In genomic region chr7:142788303-142789286, GRCh38 we compare ENCODE assay signal across 19 cellular contexts. TPM values are rescaled to one million over a fixed set of nuclear protein-coding genes. Genes with fewer than 3 reads are reported as not detected.
DNase-seq lines count a peak whose midpoint lies in the region; ATAC-seq, FAIRE-seq and TF ChIP-seq lines count a peak whose summit lies in the region.
"Had no signal": no experiment of that assay in that cellular context is flagged by ENCODE, and none has a peak within 500 bp of the region (broad histone marks: within the 10 kb centered on the region; RNA-seq: fewer than 3 reads in every experiment).

No MANE protein-coding gene starts in this region.

- no peaks in the 10 kb centered on the region for H4K20me1 ChIP-seq in H1 (replicated peaks in 1 of 2; ENCODE audit: control insufficient read depth in 1 of 2, insufficient read depth in 2 of 2, low read length in 2 of 2)

- no peak overlapping the region for H3K56ac ChIP-seq in H1 (replicated peaks; ENCODE audit: insufficient read length, low read depth, low read length)

- peak overlapping the region; percentile 100 for H3K4me3 Mint-ChIP-seq in activated CD8-positive, alpha-beta T cell treated with anti-CD3 and anti-CD28 coated beads for 36 hours
- peak overlapping the region; percentile 79 to 95 for H3K4me3 Mint-ChIP-seq in stimulated activated naive CD8-positive, alpha-beta T cell treated with anti-CD3 and anti-CD28 coated beads, Interleukin-15, amount 100 ng/mL, for 72 hours

- WGBS in H1 (ENCODE audit: extremely low coverage in 1 of 2, insufficient coverage in 1 of 2, insufficient read length in 1 of 2, insufficient replicate concordance in 2 of 2, low coverage in 1 of 2, low lambda C conversion rate in 2 of 2, missing lambda C conversion rate in 1 of 2), 2 experiments: 88% methylated on average over 10 of the region's 10 CpGs; no CpG with 5 or more reads in 1 of the 2 experiments
- 84% methylated on average over 10 of the region's 10 CpGs for WGBS in esophagus muscularis mucosa

- no peak overlapping the region for H2BK20ac ChIP-seq in H1 (ENCODE audit: low read length)

- H3K9ac ChIP-seq in H1 (replicated peaks in 1 of 4; ENCODE audit: extremely low read depth in 1 of 4, low read depth in 3 of 4, low read length in 3 of 4): no peak overlapping the region

- H2BK5ac ChIP-seq in H1 (ENCODE audit: low read depth, low read length): 0 out of 2 replicates have a peak overlapping the region, but pooled peaks have one; percentile 12

- H3K9me3 ChIP-seq in H1 (ENCODE audit: insufficient read depth in 2 of 2, low read depth in 1 of 2, low read length in 1 of 2) (no peaks in the 10 kb centered on the region), esophagus muscularis mucosa (no peaks in the 10 kb centered on the region)
- H3K9me3 ChIP-seq: stomach had no signal

- intact Hi-C loops in activated CD8-positive, alpha-beta T cell treated with anti-CD3 and anti-CD28 coated beads for 36 hours (cut with micrococcal nuclease): no loop called here
- intact Hi-C loops in esophagus muscularis mucosa (cut with DNase I): loop anchor here (10.0 kb wide), 1 partner anchor 254 kb away; no protein-coding TSS in a partner anchor

- no peak overlapping the region for H2AFZ ChIP-seq in H1 (ENCODE audit: low read length)
- H2AFZ ChIP-seq: hepatocyte, PC-9 had no signal

- no peak overlapping the region for H4K91ac ChIP-seq in H1 (replicated peaks; ENCODE audit: insufficient read length, low read length)

- TF ChIP-seq POLR2A in H1 (IDR thresholded peaks at IDR 0.05; ENCODE audit: control extremely low read depth in 1 of 2, low read depth in 2 of 2, low read length in 2 of 2) (no peak), esophagus muscularis mucosa (IDR thresholded peaks at IDR 0.05; ENCODE audit: low read depth) (no peak)

- TF ChIP-seq CTCF in activated CD8-positive, alpha-beta T cell treated with anti-CD3 and anti-CD28 coated beads for 36 hours (IDR thresholded peaks at IDR 0.05): no peak
- TF ChIP-seq CTCF in H1 (IDR thresholded peaks at IDR 0.05; ENCODE audit: control extremely low read depth in 1 of 3, insufficient read depth in 1 of 3, low read depth in 1 of 3, low read length in 3 of 3) (no peak), esophagus muscularis mucosa (IDR thresholded peaks at IDR 0.05) (no peak)

- no peak overlapping the region for H3K4me2 ChIP-seq in H1 (ENCODE audit: insufficient read depth in 1 of 2, low read depth in 2 of 2, low read length in 2 of 2)
- H3K4me2 ChIP-seq: hepatocyte, PC-9 had no signal

- no peak overlapping the region for H2BK120ac ChIP-seq in H1 (replicated peaks; ENCODE audit: low read depth, low read length)

- H3K27me3 ChIP-seq in H1 (replicated peaks in 1 of 4; ENCODE audit: control insufficient read depth in 3 of 4, extremely low read depth in 1 of 4, insufficient read depth in 3 of 4, low read length in 3 of 4) (no peaks in the 10 kb centered on the region), esophagus muscularis mucosa (peaks cover 0 to 32% (median 0%) of the 10 kb centered on the region in 4 donors)

- H3K27ac Mint-ChIP-seq in activated CD8-positive, alpha-beta T cell treated with anti-CD3 and anti-CD28 coated beads for 36 hours: peak overlapping the region; percentile 97
- peak overlapping the region; percentile 87 to 98 for H3K27ac Mint-ChIP-seq in stimulated activated naive CD8-positive, alpha-beta T cell treated with anti-CD3 and anti-CD28 coated beads, Interleukin-15, amount 100 ng/mL, for 72 hours

- H3K36me3 Mint-ChIP-seq in activated CD8-positive, alpha-beta T cell treated with anti-CD3 and anti-CD28 coated beads for 36 hours (ENCODE audit: low read depth): peaks cover 67% of the 10 kb centered on the region

- H3K9me3 Mint-ChIP-seq in activated CD8-positive, alpha-beta T cell treated with anti-CD3 and anti-CD28 coated beads for 36 hours: no peaks in the 10 kb centered on the region
- H3K9me3 Mint-ChIP-seq in stimulated activated naive CD8-positive, alpha-beta T cell treated with anti-CD3 and anti-CD28 coated beads, Interleukin-15, amount 100 ng/mL, for 72 hours: no peaks in the 10 kb centered on the region

- H3K18ac ChIP-seq in H1 (ENCODE audit: extremely low read depth, low read length): 0 out of 2 replicates have a peak overlapping the region, but pooled peaks have one; percentile 17

- H2BK12ac ChIP-seq in H1 (ENCODE audit: low read depth, low read length): peak overlapping the region; percentile 60; the same call in 1 of the 2 replicates

- no peak overlapping the region for H3K14ac ChIP-seq in H1 (ENCODE audit: insufficient read length)

- no peak overlapping the region for H3K27ac ChIP-seq in H1 (ENCODE audit: low read depth, low read length)
- H3K27ac ChIP-seq in esophagus muscularis mucosa (replicated peaks in 1 of 4): no peak overlapping the region
- H3K27ac ChIP-seq: hepatocyte, PC-9 had no signal

- H3K79me1 ChIP-seq in H1 (ENCODE audit: low read depth, low read length): no peaks in the 10 kb centered on the region

- H4K8ac ChIP-seq in H1 (ENCODE audit: extremely low read depth, insufficient read depth, low read length): no peak overlapping the region

- no peak overlapping the region for H3K4ac ChIP-seq in H1 (replicated peaks; ENCODE audit: insufficient read length, low read depth, low read length)

- POLR2A ChIA-PET in activated CD8-positive, alpha-beta T cell treated with anti-CD3 and anti-CD28 coated beads for 36 hours (lab: Charles Lee): interaction anchor here (0.8 to 20.9 kb wide), 12 partner anchors 18 to 476 kb away, joined by 3 to 1391 read pairs (median 4); partner anchors contain the start of gene EPHB6
- POLR2A ChIA-PET in H1 (lab: Charles Lee; ENCODE audit: partially characterized antibody): interaction anchor here (0.6 to 0.7 kb wide), 2 partner anchors 27 to 107 kb away, joined by 3 read pairs; no protein-coding TSS in a partner anchor

- CTCF ChIA-PET in activated CD8-positive, alpha-beta T cell treated with anti-CD3 and anti-CD28 coated beads for 36 hours (lab: Charles Lee): interaction anchor here (1.4 to 9.4 kb wide), 4 partner anchors 8 to 470 kb away, joined by 3 to 117 read pairs (median 12); no protein-coding TSS in a partner anchor
- CTCF ChIA-PET in H1 (lab: Charles Lee; ENCODE audit: partially characterized antibody): interaction anchor here (0.6 to 24.1 kb wide), 21 partner anchors 10 to 339 kb away, joined by 3 to 430 read pairs (median 3); no protein-coding TSS in a partner anchor

- no peaks in the 10 kb centered on the region for H3K79me2 ChIP-seq in H1 (ENCODE audit: control insufficient read depth in 1 of 2, insufficient read depth in 2 of 2, low read length in 2 of 2)
- H3K79me2 ChIP-seq: hepatocyte had no signal

- peaks cover 16% of the 10 kb centered on the region for H3K4me1 Mint-ChIP-seq in activated CD8-positive, alpha-beta T cell treated with anti-CD3 and anti-CD28 coated beads for 36 hours (ENCODE audit: low read depth)
- peaks cover 22% of the 10 kb centered on the region for H3K4me1 Mint-ChIP-seq in stimulated activated naive CD8-positive, alpha-beta T cell treated with anti-CD3 and anti-CD28 coated beads, Interleukin-15, amount 100 ng/mL, for 72 hours

- no peak for TF ChIP-seq RAD21 in H1 (IDR thresholded peaks at IDR 0.05 in 1 of 2, conservative IDR thresholded peaks at IDR 0.05 in 1 of 2; ENCODE audit: low read depth in 2 of 2, low read length in 2 of 2)

- H4K5ac ChIP-seq in H1 (ENCODE audit: insufficient read length, low read depth, low read length): no peak overlapping the region

- no peak overlapping the region for H3K23ac ChIP-seq in H1 (ENCODE audit: insufficient read length)

- H2BK15ac ChIP-seq in H1 (ENCODE audit: low read length): peak overlapping the region; percentile 72; the same call in 1 of the 2 replicates

- no peak for ATAC-seq in activated CD8-positive, alpha-beta T cell treated with anti-CD3 and anti-CD28 coated beads for 36 hours
- peak; percentile 19 for ATAC-seq in stimulated activated naive CD8-positive, alpha-beta T cell treated with anti-CD3 and anti-CD28 coated beads, Interleukin-15, amount 100 ng/mL, for 72 hours
- ATAC-seq in GM18868 (IDR thresholded peaks at IDR 0.05; ENCODE audit: unreplicated experiment): no peak
- ATAC-seq: esophagus mucosa, left colon had no signal

- no peaks in the 10 kb centered on the region for H3K4me1 ChIP-seq in H1 (replicated peaks in 1 of 4; ENCODE audit: control insufficient read depth in 3 of 4, insufficient read depth in 4 of 4, low read length in 3 of 4)
- H3K4me1 ChIP-seq in esophagus muscularis mucosa: no peaks in the 10 kb centered on the region
- H3K4me1 ChIP-seq: stomach had no signal

- no peak overlapping the region for H3K4me3 ChIP-seq in H1 (ENCODE audit: extremely low read depth in 1 of 4, insufficient read depth in 2 of 4, low read depth in 3 of 4, low read length in 4 of 4)
- no peak overlapping the region for H3K4me3 ChIP-seq in esophagus muscularis mucosa
- H3K4me3 ChIP-seq: hepatocyte, PC-9 had no signal

- H3K27me3 Mint-ChIP-seq in activated CD8-positive, alpha-beta T cell treated with anti-CD3 and anti-CD28 coated beads for 36 hours: no peaks in the 10 kb centered on the region
- H3K27me3 Mint-ChIP-seq in stimulated activated naive CD8-positive, alpha-beta T cell treated with anti-CD3 and anti-CD28 coated beads, Interleukin-15, amount 100 ng/mL, for 72 hours: no peaks in the 10 kb centered on the region

- no peak overlapping the region for H2AK5ac ChIP-seq in H1 (ENCODE audit: low read depth, low read length)

- TF ChIP-seq EP300 in H1 (IDR thresholded peaks at IDR 0.05; ENCODE audit: borderline replicate concordance in 1 of 2, low read depth in 2 of 2, low read length in 2 of 2) (no peak), esophagus muscularis mucosa (IDR thresholded peaks at IDR 0.05) (no peak)

- H3K36me3 ChIP-seq in H1 (ENCODE audit: control insufficient read depth in 2 of 4, insufficient read depth in 4 of 4, low read length in 3 of 4): no peaks in the 10 kb centered on the region
- H3K36me3 ChIP-seq in esophagus muscularis mucosa: no peaks in the 10 kb centered on the region
- H3K36me3 ChIP-seq: stomach had no signal

- H3K23me2 ChIP-seq in H1 (ENCODE audit: low read depth, low read length): no peaks in the 10 kb centered on the region

- no peak for FAIRE-seq in H1 (lab: Jason Lieb, UNC)
- FAIRE-seq: colon had no signal

- DNase-seq in activated CD8-positive, alpha-beta memory T cell treated with anti-CD3 and anti-CD28 coated beads for 24 hours: peak; percentile 71
- no peak for DNase-seq in activated CD8-positive, alpha-beta memory T cell treated with anti-CD3 and anti-CD28 coated beads, Interleukin-2, amount 50 U/mL, for 48 hours
- DNase-seq in activated CD8-positive, alpha-beta T cell treated with anti-CD3 and anti-CD28 coated beads for 36 hours: peak; percentile 17
- DNase-seq in H1 (ENCODE audit: low read depth in 1 of 2, low spot score in 2 of 2) (no peak), esophagus muscularis mucosa (ENCODE audit: extremely low spot score) (no peak), germinal center (ENCODE audit: low spot score) (no peak)
- no peak for DNase-seq in stimulated activated naive CD8-positive, alpha-beta T cell treated with anti-CD3 and anti-CD28 coated beads, Interleukin-15, amount 100 ng/mL, for 72 hours
- DNase-seq: amniotic stem cell; left colon; NCI-H1092; PC-9; retina; stimulated activated CD4-positive, alpha-beta T cell treated with anti-CD3 and anti-CD28 coated beads, Interleukin-4, amount 100 ng/mL, for 1 hour; stomach had no signal

RNA-seq across cellular contexts. Expression of gene PRSS2, which starts 17.8 kb away (rescaled TPM):
- total RNA-seq in activated CD8-positive, alpha-beta T cell treated with anti-CD3 and anti-CD28 coated beads for 36 hours: not detected
- total RNA-seq in H1 (2021; fragmentation: NEBNext Ultra II Directional; extraction: Animal tissue kit (Norgen Biotek cat#: 25700)): not detected in 2 replicates
- not detected in 2 replicates for polyA plus RNA-seq in H1 (2011; rRNA removed)
- polyA plus RNA-seq in H1 (2011; cell fraction: cytosol; rRNA removed): 0.10 TPM
- polyA plus RNA-seq in H1 (2011; cell fraction: nucleus; rRNA removed): not detected
- not detected in 4 replicates for polyA plus RNA-seq in H1 (2012, experiment 1 of 2)
- polyA plus RNA-seq in H1 (2012, experiment 2 of 2): 0.26 TPM
- not detected for polyA plus RNA-seq in H1 (2013, experiment 1 of 2)
- not detected for polyA plus RNA-seq in H1 (2013, experiment 2 of 2)
- not detected in 2 replicates for polyA minus RNA-seq in H1 (2011; rRNA and poly(A)+ RNA removed)
- polyA minus RNA-seq in H1 (2011; cell fraction: cytosol; rRNA and poly(A)+ RNA removed): not detected
- polyA minus RNA-seq in H1 (2011; cell fraction: nucleus; rRNA and poly(A)+ RNA removed): not detected
- under 1 TPM in 1 of 4 donors, not detected in 3; 0.39 TPM for total RNA-seq in esophagus muscularis mucosa
- total RNA-seq: esophagus mucosa, myocyte, PC-9 had no signal

RNA-seq across cellular contexts. Expression of gene PRSS1, which starts 39.3 kb away (rescaled TPM):
- total RNA-seq in activated CD8-positive, alpha-beta T cell treated with anti-CD3 and anti-CD28 coated beads for 36 hours: not detected
- total RNA-seq in H1 (2021; fragmentation: NEBNext Ultra II Directional; extraction: Animal tissue kit (Norgen Biotek cat#: 25700)): not detected in 2 replicates
- 0.09 and 0.20 TPM in 2 replicates for polyA plus RNA-seq in H1 (2011; rRNA removed)
- polyA plus RNA-seq in H1 (2011; cell fraction: cytosol; rRNA removed): not detected
- not detected for polyA plus RNA-seq in H1 (2011; cell fraction: nucleus; rRNA removed)
- not detected in 4 replicates for polyA plus RNA-seq in H1 (2012, experiment 1 of 2)
- polyA plus RNA-seq in H1 (2012, experiment 2 of 2): not detected
- polyA plus RNA-seq in H1 (2013, experiment 1 of 2): not detected
- not detected for polyA plus RNA-seq in H1 (2013, experiment 2 of 2)
- not detected in 2 replicates for polyA minus RNA-seq in H1 (2011; rRNA and poly(A)+ RNA removed)
- polyA minus RNA-seq in H1 (2011; cell fraction: cytosol; rRNA and poly(A)+ RNA removed): not detected
- polyA minus RNA-seq in H1 (2011; cell fraction: nucleus; rRNA and poly(A)+ RNA removed): not detected
- total RNA-seq in esophagus muscularis mucosa: not detected
- total RNA-seq: esophagus mucosa, myocyte had no signal

Comparison
In these comparisons a context has a peak if more than half of its experiments do, and no peak if none do; other contexts are left out.
1. DNase-seq: peak in activated CD8-positive, alpha-beta memory T cell treated with anti-CD3 and anti-CD28 coated beads for 24 hours (single experiment) and activated CD8-positive, alpha-beta T cell treated with anti-CD3 and anti-CD28 coated beads for 36 hours (single experiment); none in activated CD8-positive, alpha-beta memory T cell treated with anti-CD3 and anti-CD28 coated beads, Interleukin-2, amount 50 U/mL, for 48 hours (single experiment), H1 (0 of 2), stimulated activated naive CD8-positive, alpha-beta T cell treated with anti-CD3 and anti-CD28 coated beads, Interleukin-15, amount 100 ng/mL, for 72 hours (0 of 2), esophagus muscularis mucosa (single experiment) and germinal center (single experiment).